ENCODE assay signal across 1 cellular context in genomic region chr1:147496044-147496443, GRCh38.
TF ChIP-seq lines count a peak whose summit lies in the region.

No MANE protein-coding gene starts in this region.

TF ChIP-seq in SK-N-SH treated with all-trans-retinoic acid at 6 μM for 48 hours, 23 proteins besides CTCF, POLR2A, EP300 and RAD21 (continued from another document):
- TF ChIP-seq TSHZ2 (CRISPR knock-in tag; IDR thresholded peaks at IDR 0.05) (no peak), ESRRG (CRISPR knock-in tag; IDR thresholded peaks at IDR 0.05) (no peak), ISL1 (CRISPR knock-in tag; IDR thresholded peaks at IDR 0.05) (no peak), CREB5 (CRISPR knock-in tag; IDR thresholded peaks at IDR 0.05; ENCODE audit: low read depth) (no peak)
TF ChIP-seq in SK-N-SH treated with all-trans-retinoic acid at 6 μM for 48 hours: peak in this region for 0.
